In genomic region chr18:77098554-77099174, GRCh38 we compare ENCODE assay signal across 11 cellular contexts. TPM values are rescaled to one million over a fixed set of nuclear protein-coding genes. Genes with fewer than 3 reads are reported as not detected.
A peak's percentile ranks its signal among the peaks of the same experiment; 100 is the strongest.
DNase-seq lines count a peak whose midpoint lies in the region; ATAC-seq, FAIRE-seq and TF ChIP-seq lines count a peak whose summit lies in the region.
"Had no signal": no experiment of that assay in that cellular context is flagged by ENCODE, and none has a peak within 500 bp of the region (broad histone marks: within the 10 kb centered on the region; RNA-seq: fewer than 3 reads in every experiment).

No MANE protein-coding gene starts in this region.

- SMC1A ChIA-PET in GM12878 (lab: Charles Lee; ENCODE audit: uncharacterized antibody, unreplicated experiment) = interaction anchor here (0.8 to 1.7 kb wide), 4 partner anchors 15 to 113 kb away, joined by 3 to 4 read pairs (median 3); no protein-coding TSS in a partner anchor

- H3K9ac ChIP-seq in HepG2 (ENCODE audit: insufficient read depth, low read depth, low read length) (no peak overlapping the region), GM12878 (ENCODE audit: control insufficient read depth, insufficient read depth, low read length) (no peak overlapping the region), colonic mucosa (ENCODE audit: low read depth in 2 of 2, low read length in 2 of 2) (no peak overlapping the region)

- RAD21 ChIA-PET in GM12878 (lab: Charles Lee; ENCODE audit: unreplicated experiment) = interaction anchor here (1.2 to 1.7 kb wide), 3 partner anchors 30 to 35 kb away, joined by 3 to 5 read pairs (median 4); no protein-coding TSS in a partner anchor

- H3K27ac ChIP-seq in HepG2 (ENCODE audit: extremely low read length, insufficient read depth, low read length) = no peak overlapping the region
- peak overlapping the region in 1 of 3 donors; percentile 35 for H3K27ac ChIP-seq in right lobe of liver
- peak overlapping the region; percentile 65 for H3K27ac ChIP-seq in GM12878 (ENCODE audit: control insufficient read depth, insufficient read depth)
- peak overlapping the region; percentile 18 for H3K27ac ChIP-seq in muscle layer of duodenum (ENCODE audit: low read length)
- no peak overlapping the region for H3K27ac ChIP-seq in colonic mucosa

- no TSS peak for BruUV-seq in HepG2 (replicated peaks; lab: Mats Ljungman, UMichigan)
- TSS peak; percentile 22 for BruUV-seq in GM12878 (replicated peaks; lab: Mats Ljungman, UMichigan)

- ATAC-seq in HepG2 = no peak
- no peak for ATAC-seq in right lobe of liver
- ATAC-seq in GM12878 = no peak

- H3K4me3 ChIP-seq in HepG2 (replicated peaks in 1 of 3; ENCODE audit: insufficient read depth in 1 of 3, low read depth in 2 of 3, low read length in 3 of 3) = no peak overlapping the region
- H3K4me3 ChIP-seq in right lobe of liver = no peak overlapping the region
- H3K4me3 ChIP-seq in GM12878 = no peak overlapping the region
- no peak overlapping the region for H3K4me3 ChIP-seq in muscle layer of duodenum (ENCODE audit: low read depth in 1 of 2, low read length in 2 of 2)
- H3K4me3 ChIP-seq in colonic mucosa = no peak overlapping the region

- H3K36me3 ChIP-seq in HepG2 (replicated peaks in 1 of 2; ENCODE audit: control insufficient read depth in 1 of 2, insufficient read depth in 2 of 2, low read length in 2 of 2) (no peaks in the 10 kb centered on the region; a peak in 2 of 5 replicates), right lobe of liver (peaks cover 0 to 10% (median 0%) of the 10 kb centered on the region in 4 donors), GM12878 (ENCODE audit: control insufficient read depth in 2 of 2, insufficient read depth in 2 of 2, low read length in 1 of 2) (peaks cover 10 to 22% of the 10 kb centered on the region in 2 experiments), muscle layer of duodenum (ENCODE audit: control insufficient read depth in 1 of 2, insufficient read depth in 2 of 2, low read length in 2 of 2) (no peaks in the 10 kb centered on the region), colonic mucosa (no peaks in the 10 kb centered on the region)

- no peak for FAIRE-seq in HepG2 (lab: Jason Lieb, UNC)
- FAIRE-seq in GM12878 (lab: Jason Lieb, UNC) = no peak
- no peak for FAIRE-seq in frontal cortex (lab: Jason Lieb, UNC)

- H3K4me2 ChIP-seq in HepG2 (ENCODE audit: low read depth, low read length) (no peak overlapping the region), GM12878 (ENCODE audit: control insufficient read depth, insufficient read depth) (peak overlapping the region; percentile 28; the same call in 1 of the 2 replicates)

- intact Hi-C loops in HepG2 (cut with micrococcal nuclease; ENCODE audit: unreplicated experiment) = no loop called here
- intact Hi-C loops in right lobe of liver (cut with DNase I) = no loop called here
- intact Hi-C loops in GM12878 (cut with micrococcal nuclease; ENCODE audit: unreplicated experiment) = no loop called here
- intact Hi-C loops in colonic mucosa (cut with DNase I) = no loop called here

- WGBS in HepG2 (ENCODE audit: low lambda C conversion rate) = 89% methylated on average over 12 of the region's 16 CpGs
- WGBS in right lobe of liver (ENCODE audit: insufficient coverage, low coverage, low lambda C conversion rate, missing lambda C conversion rate) = 66% methylated on average over 14 of the region's 16 CpGs
- WGBS in GM12878 (ENCODE audit: insufficient coverage, insufficient replicate concordance, low lambda C conversion rate, missing lambda C conversion rate) = 80% methylated on average over 11 of the region's 16 CpGs

- DNase-seq in HepG2 (ENCODE audit: low spot score) = no peak
- no peak for DNase-seq in right lobe of liver
- no peak for DNase-seq in GM12878 (ENCODE audit: low read depth, low spot score)
- no peak for DNase-seq in NCI-H446 (lab: John Stamatoyannopoulos, UW)
- DNase-seq in DMS 273 (lab: John Stamatoyannopoulos, UW; ENCODE audit: unreplicated experiment) = no peak
- no peak for DNase-seq in colonic mucosa
- no peak for DNase-seq in frontal cortex (ENCODE audit: low spot score in 2 of 2)
- DNase-seq: amygdala; H7; stimulated activated CD4-positive, alpha-beta T cell treated with anti-CD3 and anti-CD28 coated beads, Interleukin-4, amount 100 ng/mL, for 24 hours had no signal

- no peak for TF ChIP-seq EP300 in HepG2 (IDR thresholded peaks at IDR 0.05; ENCODE audit: low read depth in 2 of 2, low read length in 2 of 2)
- TF ChIP-seq EP300 in HepG2 (CRISPR knock-in tag; IDR thresholded peaks at IDR 0.05; ENCODE audit: borderline replicate concordance) = no peak
- TF ChIP-seq EP300 in GM12878 (IDR thresholded peaks at IDR 0.05; ENCODE audit: borderline replicate concordance in 1 of 2, control insufficient read depth in 1 of 2, low read depth in 2 of 2, low read length in 2 of 2) = no peak

- CTCF ChIA-PET in HepG2 (lab: Yijun Ruan, JAX; ENCODE audit: low intra/inter-chr PET ratio, low total read pairs) (no interaction called here), GM12878 (lab: Yijun Ruan, JAX) (interaction anchor here (0.6 to 2.4 kb wide), 4 partner anchors 31 to 115 kb away, joined by 3 to 8 read pairs (median 4); no protein-coding TSS in a partner anchor)

- POLR2A ChIA-PET in HepG2 (lab: Yijun Ruan, JAX) (no interaction called here), GM12878 (lab: Charles Lee) (no interaction called here)

- H4K20me1 ChIP-seq in HepG2 (ENCODE audit: insufficient read depth, low read length) = no peaks in the 10 kb centered on the region
- H4K20me1 ChIP-seq in GM12878 (ENCODE audit: control insufficient read depth, insufficient read depth) = no peaks in the 10 kb centered on the region

- TF ChIP-seq CTCF in HepG2 (CRISPR knock-in tag; IDR thresholded peaks at IDR 0.05) = no peak
- TF ChIP-seq CTCF in right lobe of liver (IDR thresholded peaks at IDR 0.05) = no peak
- TF ChIP-seq CTCF in GM12878 (IDR thresholded peaks at IDR 0.05 in 2 of 3, conservative IDR thresholded peaks at IDR 0.05 in 1 of 3; ENCODE audit: control insufficient read depth in 2 of 3, extremely low read depth in 1 of 3, insufficient read depth in 1 of 3, low read depth in 3 of 3, low read length in 3 of 3) = no peak
- TF ChIP-seq CTCF in colonic mucosa (IDR thresholded peaks at IDR 0.05) = no peak

- H3K79me2 ChIP-seq in HepG2 (ENCODE audit: insufficient read depth, low read length) (no peaks in the 10 kb centered on the region), GM12878 (ENCODE audit: control insufficient read depth, insufficient read depth, low read length) (peaks cover 41% of the 10 kb centered on the region)

- in situ Hi-C loops in HepG2 (cut with HindIII; ENCODE audit: extremely low pct_ligation_motif_present, low pct_unique_long_range_greater_than_20kb) (no loop called here), GM12878 (cut with MboI) (no loop called here)

- H3K9me3 ChIP-seq in HepG2 (ENCODE audit: low read length) (no peaks in the 10 kb centered on the region), right lobe of liver (no peaks in the 10 kb centered on the region), GM12878 (replicated peaks; ENCODE audit: control insufficient read depth, insufficient read depth, low read length) (no peaks in the 10 kb centered on the region), muscle layer of duodenum (ENCODE audit: control insufficient read depth in 1 of 2, low read length in 2 of 2) (no peaks in the 10 kb centered on the region), colonic mucosa (no peaks in the 10 kb centered on the region)

- H3K27me3 ChIP-seq in HepG2 (ENCODE audit: control insufficient read depth in 1 of 2, insufficient read depth in 2 of 2, low read length in 2 of 2) (no peaks in the 10 kb centered on the region), right lobe of liver (no peaks in the 10 kb centered on the region), GM12878 (replicated peaks in 1 of 2; ENCODE audit: control insufficient read depth in 2 of 2, insufficient read depth in 2 of 2, low read length in 1 of 2) (no peaks in the 10 kb centered on the region), muscle layer of duodenum (ENCODE audit: low read depth, low read length) (no peaks in the 10 kb centered on the region), colonic mucosa (no peaks in the 10 kb centered on the region)

- H3K4me1 ChIP-seq in HepG2 (ENCODE audit: insufficient read depth, low read length) = peaks cover 1% of the 10 kb centered on the region; the same call in 1 of the 2 replicates
- peaks cover 0 to 17% (median 13%) of the 10 kb centered on the region in 4 donors for H3K4me1 ChIP-seq in right lobe of liver
- H3K4me1 ChIP-seq in GM12878 (ENCODE audit: control insufficient read depth, insufficient read depth, low read length) = peaks cover 77% of the 10 kb centered on the region
- H3K4me1 ChIP-seq in muscle layer of duodenum (ENCODE audit: control insufficient read depth in 1 of 2, insufficient read depth in 2 of 2, low read length in 2 of 2) = peaks cover 33 to 51% of the 10 kb centered on the region in 2 donors
- no peaks in the 10 kb centered on the region for H3K4me1 ChIP-seq in colonic mucosa

- TF ChIP-seq RAD21 in HepG2 (CRISPR knock-in tag; IDR thresholded peaks at IDR 0.05) (no peak), GM12878 (IDR thresholded peaks at IDR 0.05; ENCODE audit: insufficient read depth, low read depth, low read length) (no peak)

- TF ChIP-seq POLR2A in HepG2 (IDR thresholded peaks at IDR 0.05; ENCODE audit: insufficient read depth in 1 of 2, low read depth in 2 of 2, low read length in 2 of 2) = no peak
- no peak for TF ChIP-seq POLR2A in right lobe of liver (IDR thresholded peaks at IDR 0.05)
- no peak for TF ChIP-seq POLR2A in GM12878 (IDR thresholded peaks at IDR 0.05; ENCODE audit: low read depth, low read length)

- no peak overlapping the region for H2AFZ ChIP-seq in HepG2 (ENCODE audit: low read length)
- no peak overlapping the region for H2AFZ ChIP-seq in GM12878 (ENCODE audit: control insufficient read depth, low read depth, low read length)

RNA-seq across cellular contexts. Expression of gene MBP, which starts 33.9 kb away (rescaled TPM):
- 5.0 TPM in 2 replicates for total RNA-seq in HepG2 (2016; rRNA removed; fragmentation: Illumina TruSeq; extraction: Trizol)
- 1.4 and 1.7 TPM in 2 replicates for total RNA-seq in HepG2 (2016; cell fraction: cytosol; rRNA removed; fragmentation: Illumina TruSeq; extraction: Trizol; ENCODE audit: low read depth)
- total RNA-seq in HepG2 (2016; cell fraction: insoluble cytoplasmic fraction; rRNA removed; fragmentation: Illumina TruSeq; extraction: Trizol) = 4.7 TPM in 2 replicates
- 1.8 and 2.3 TPM in 2 replicates for total RNA-seq in HepG2 (2016; cell fraction: membrane; rRNA removed; fragmentation: Illumina TruSeq; extraction: Trizol)
- 5.1 and 6.2 TPM in 2 replicates for total RNA-seq in HepG2 (2016; cell fraction: nucleus; rRNA removed; fragmentation: Illumina TruSeq; extraction: Trizol)
- 8.5 and 10.9 TPM in 2 replicates for polyA plus RNA-seq in HepG2 (2011; rRNA removed)
- 5.1 and 8.0 TPM in 2 replicates for polyA plus RNA-seq in HepG2 (2011; cell fraction: cytosol; rRNA removed)
- 14.4 and 16.4 TPM in 2 replicates for polyA plus RNA-seq in HepG2 (2011; cell fraction: nucleus; rRNA removed)
- polyA plus RNA-seq in HepG2 (2012) = 10.8 and 11.5 TPM in 2 replicates
- 0.49 and 0.51 TPM in 2 replicates for polyA plus RNA-seq in HepG2 (2016; cell fraction: cytosol; fragmentation: Illumina TruSeq; extraction: Trizol; ENCODE audit: low read depth)
- polyA plus RNA-seq in HepG2 (2016; cell fraction: insoluble cytoplasmic fraction; fragmentation: Illumina TruSeq; extraction: Trizol; ENCODE audit: low read depth) = 4.2 and 4.7 TPM in 2 replicates
- polyA plus RNA-seq in HepG2 (2016; cell fraction: membrane; fragmentation: Illumina TruSeq; extraction: Trizol; ENCODE audit: low read depth) = 1.0 and 1.1 TPM in 2 replicates
- 4.4 and 5.6 TPM in 2 replicates for polyA plus RNA-seq in HepG2 (2016; cell fraction: nucleus; fragmentation: Illumina TruSeq; extraction: Trizol; ENCODE audit: insufficient read depth, low read depth)
- polyA minus RNA-seq in HepG2 (2011; rRNA and poly(A)+ RNA removed; ENCODE audit: low replicate concordance) = 10.6 and 20.4 TPM in 2 replicates
- polyA minus RNA-seq in HepG2 (2011; cell fraction: cytosol; rRNA and poly(A)+ RNA removed) = 7.3 and 8.8 TPM in 2 replicates
- 19.0 and 19.6 TPM in 2 replicates for polyA minus RNA-seq in HepG2 (2011; cell fraction: nucleus; rRNA and poly(A)+ RNA removed)
- 10 to 100 TPM; 24.0 to 40.8 (median 27.6) TPM for total RNA-seq in right lobe of liver
- 143 and 147 TPM in 2 replicates for total RNA-seq in GM12878 (2013; cell fraction: nucleolus; rRNA removed)
- 41.1 and 43.2 TPM in 2 replicates for total RNA-seq in GM12878 (2014; rRNA removed)
- 33.5 and 34.6 TPM in 2 replicates for total RNA-seq in GM12878 (2014; rRNA removed; fragmentation: Illumina TruSeq; extraction: Trizol)
- 52.5 and 55.8 TPM in 2 replicates for total RNA-seq in GM12878 (2021)
- 19.6 TPM for polyA plus RNA-seq in GM12878 (2011; ENCODE audit: low read depth)
- 67.8 and 75.9 TPM in 2 replicates for polyA plus RNA-seq in GM12878 (2011; rRNA removed)
- polyA plus RNA-seq in GM12878 (2011; cell fraction: cytosol; rRNA removed) = 43.5 and 56.5 TPM in 2 replicates
- polyA plus RNA-seq in GM12878 (2011; cell fraction: nucleus; rRNA removed) = 42.3 and 48.6 TPM in 2 replicates
- 22.9 and 32.1 TPM in 2 replicates for polyA plus RNA-seq in GM12878 (2012)
- polyA plus RNA-seq in GM12878 (2014; fragmentation: Illumina TruSeq; extraction: Trizol) = 38.6 and 41.9 TPM in 2 replicates
- 10 to 100 TPM; 12.2 to 13.3 TPM for polyA plus RNA-seq in GM12878 (2014; fragmentation: Nextera tagmentation; extraction: Ambion mirVana)
- polyA plus RNA-seq in GM12878 (2014; rRNA removed) = 34.0 and 35.0 TPM in 2 replicates
- polyA plus RNA-seq in GM12878 (2016; fragmentation: Nextera tagmentation; extraction: Ambion mirVana) = 10 to 100 TPM; 42.2 to 42.4 TPM
- 65.0 and 79.1 TPM in 2 replicates for polyA minus RNA-seq in GM12878 (2011; rRNA and poly(A)+ RNA removed)
- polyA minus RNA-seq in GM12878 (2011; cell fraction: cytosol; rRNA and poly(A)+ RNA removed) = 29.4 and 33.1 TPM in 2 replicates
- polyA minus RNA-seq in GM12878 (2011; cell fraction: nucleus; rRNA and poly(A)+ RNA removed) = 36.0 and 54.1 TPM in 2 replicates
- total RNA-seq in colonic mucosa = 10 to 100 TPM; 43.0 to 65.8 TPM
- total RNA-seq in frontal cortex = 7.7 TPM

Comparison
In these comparisons a context has a peak if more than half of its experiments do, and no peak if none do; other contexts are left out.
1. H3K27ac ChIP-seq: peak in GM12878 (single experiment) and muscle layer of duodenum (single experiment); none in HepG2 (single experiment) and colonic mucosa (single experiment).